1 cellular context compared by ENCODE assay signal in the genomic region with DNA sequence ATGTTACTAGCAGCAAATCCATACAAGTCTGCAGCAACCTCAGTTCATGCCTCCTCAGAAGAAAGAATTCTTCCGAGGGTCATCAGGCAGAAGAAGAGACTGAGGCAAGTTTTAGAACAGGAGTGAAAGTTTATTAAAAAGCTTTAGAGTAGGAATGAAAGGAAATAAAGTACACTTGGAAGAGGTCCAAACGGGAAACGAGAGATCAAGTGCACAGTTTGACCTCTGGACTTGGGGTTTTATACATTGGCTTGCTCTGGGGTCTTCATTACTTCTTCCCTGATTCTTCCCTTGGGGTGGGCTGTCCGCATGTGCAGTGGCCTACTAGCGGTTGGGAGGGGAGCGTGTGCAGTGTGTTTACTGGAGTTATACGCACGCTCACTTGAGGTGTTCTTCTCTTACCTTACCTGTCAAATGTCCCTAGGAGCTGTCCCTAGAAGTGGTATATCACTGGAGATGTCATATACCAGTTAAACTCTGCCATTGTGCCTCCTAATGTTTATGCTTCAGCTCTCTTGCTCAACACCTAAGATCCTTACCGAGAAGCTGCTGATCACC.
TF ChIP-seq lines count a peak whose summit lies in the region.

No MANE protein-coding gene starts in this region.

TF ChIP-seq in A549, 52 proteins besides CTCF, POLR2A, EP300 and RAD21 (continued from another document):
- TF ChIP-seq, protein P1, sequence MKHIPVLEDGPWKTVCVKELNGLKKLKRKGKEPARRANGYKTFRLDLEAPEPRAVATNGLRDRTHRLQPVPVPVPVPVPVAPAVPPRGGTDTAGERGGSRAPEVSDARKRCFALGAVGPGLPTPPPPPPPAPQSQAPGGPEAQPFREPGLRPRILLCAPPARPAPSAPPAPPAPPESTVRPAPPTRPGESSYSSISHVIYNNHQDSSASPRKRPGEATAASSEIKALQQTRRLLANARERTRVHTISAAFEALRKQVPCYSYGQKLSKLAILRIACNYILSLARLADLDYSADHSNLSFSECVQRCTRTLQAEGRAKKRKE (CRISPR knock-in tag; IDR thresholded peaks at IDR 0.05; ENCODE audit: low read depth) = no peak
- TF ChIP-seq CBX2 (IDR thresholded peaks at IDR 0.05; ENCODE audit: borderline replicate concordance, low read depth) (no peak), JUN (IDR thresholded peaks at IDR 0.05) (no peak), HOXB13 (CRISPR knock-in tag; IDR thresholded peaks at IDR 0.05; ENCODE audit: low read depth) (no peak)
